Comparison of ENCODE assay signal across 9 cellular contexts in the genomic region with DNA sequence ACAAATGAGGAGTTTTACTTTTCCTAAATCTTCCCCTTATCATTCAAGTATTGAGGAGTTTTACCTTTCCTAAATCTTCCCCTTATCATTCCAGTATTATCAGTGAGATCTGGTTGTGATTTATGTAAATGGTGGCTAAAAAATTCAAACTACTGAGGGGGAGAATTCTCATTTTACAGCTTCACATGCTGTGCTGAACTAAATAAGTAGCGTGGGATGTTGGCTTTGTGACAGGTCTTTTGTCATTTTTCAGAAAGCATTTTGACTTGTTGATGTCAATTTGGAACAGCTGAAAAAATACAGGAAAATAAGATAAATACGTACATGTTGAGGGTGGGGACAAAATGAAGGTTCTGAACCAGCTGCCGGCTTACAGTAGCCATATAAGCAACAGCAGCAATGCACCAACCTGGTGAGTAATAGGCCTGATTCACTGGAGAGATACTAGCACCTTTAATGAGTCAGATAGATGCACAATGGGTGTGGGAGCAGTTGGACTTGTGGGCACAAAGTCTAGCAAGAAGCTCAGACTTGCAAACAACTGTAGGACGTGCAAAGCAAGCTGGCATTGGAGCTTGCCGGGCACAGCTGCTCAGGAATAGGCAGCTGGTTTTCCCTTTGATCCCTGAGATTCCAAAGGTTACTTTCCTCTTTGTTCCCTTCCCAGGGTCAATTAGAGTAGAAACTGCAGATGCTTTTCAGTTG. TPM values are rescaled to one million over a fixed set of nuclear protein-coding genes. Genes with fewer than 3 reads are reported as not detected.
DNase-seq lines count a peak whose midpoint lies in the region; ATAC-seq and TF ChIP-seq lines count a peak whose summit lies in the region.
"Had no signal": no experiment of that assay in that cellular context is flagged by ENCODE, and none has a peak within 500 bp of the region (broad histone marks: within the 10 kb centered on the region; RNA-seq: fewer than 3 reads in every experiment).

No MANE protein-coding gene starts in this region.

- H3K4me1 ChIP-seq in neural progenitor cell: peaks cover 35% of the 10 kb centered on the region

- H3K9ac ChIP-seq in neural progenitor cell: no peak overlapping the region

- no peak for TF ChIP-seq CTCF in Calu3 (IDR thresholded peaks at IDR 0.05; ENCODE audit: unreplicated experiment)
- TF ChIP-seq CTCF in cardiac fibroblast (IDR thresholded peaks at IDR 0.05; ENCODE audit: low read depth, low read length): no peak
- no peak for TF ChIP-seq CTCF in neural progenitor cell (IDR thresholded peaks at IDR 0.05)
- TF ChIP-seq CTCF in progenitor cell of endocrine pancreas (IDR thresholded peaks at IDR 0.05; ENCODE audit: unreplicated experiment): no peak

- H3K9me3 ChIP-seq in neural progenitor cell (ENCODE audit: low read depth): no peaks in the 10 kb centered on the region
- H3K9me3 ChIP-seq: adrenal gland had no signal

- H3K4me1 Mint-ChIP-seq in Calu3 (ENCODE audit: low read depth, unreplicated experiment) (peaks cover 19% of the 10 kb centered on the region), neural progenitor cell (peaks cover 16% of the 10 kb centered on the region), progenitor cell of endocrine pancreas (ENCODE audit: low read depth) (peaks cover 22% of the 10 kb centered on the region)

- no peak overlapping the region for H2AFZ ChIP-seq in neural progenitor cell (replicated peaks)

- H3K27me3 Mint-ChIP-seq in Calu3 (ENCODE audit: unreplicated experiment) (no peaks in the 10 kb centered on the region), neural progenitor cell (ENCODE audit: insufficient read depth, low read depth) (no peaks in the 10 kb centered on the region), progenitor cell of endocrine pancreas (no peaks in the 10 kb centered on the region)

- peaks cover 34% of the 10 kb centered on the region for H3F3A ChIP-seq in neural progenitor cell (ENCODE audit: low read depth)

- DNase-seq in Calu3 (peak; percentile 68), NCI-H2081 treated with DMSO at 0.1 percent for 48 hours (lab: John Stamatoyannopoulos, UW) (peak; percentile 86), cardiac fibroblast (ENCODE audit: low read depth in 2 of 2) (peak; percentile 70 to 96), neural progenitor cell (ENCODE audit: low spot score) (peak; percentile 48), foreskin melanocyte (no peak), T-helper 9 cell (no peak), progenitor cell of endocrine pancreas (ENCODE audit: low spot score, unreplicated experiment) (no peak)

- no peak for ATAC-seq in HG03039 (IDR thresholded peaks at IDR 0.05; ENCODE audit: unreplicated experiment)

- peaks cover 16% of the 10 kb centered on the region for H3K36me3 Mint-ChIP-seq in Calu3 (ENCODE audit: insufficient read depth, unreplicated experiment)
- H3K36me3 Mint-ChIP-seq in neural progenitor cell: peaks cover 23% of the 10 kb centered on the region
- H3K36me3 Mint-ChIP-seq in progenitor cell of endocrine pancreas (ENCODE audit: insufficient read depth): peaks cover 12% of the 10 kb centered on the region

- CTCF ChIA-PET in Calu3 (lab: Charles Lee): interaction anchor here (0.6 to 2.0 kb wide), 6 partner anchors 9 to 117 kb away, joined by 4 to 11 read pairs (median 6); no protein-coding TSS in a partner anchor

- peaks cover 33% of the 10 kb centered on the region for H3K79me2 ChIP-seq in neural progenitor cell (ENCODE audit: low read depth)

- peak overlapping the region in 1 of 2 donors; percentile 13 for H3K4me3 ChIP-seq in cardiac fibroblast (replicated peaks in 1 of 2; ENCODE audit: low read depth in 2 of 2, low read length in 2 of 2)
- H3K4me3 ChIP-seq in neural progenitor cell: peak overlapping the region; percentile 34
- H3K4me3 ChIP-seq: adrenal gland had no signal

- H3K27ac ChIP-seq in neural progenitor cell: peak overlapping the region; percentile 74

- no peak overlapping the region for H3K27ac Mint-ChIP-seq in Calu3 (ENCODE audit: unreplicated experiment)
- no peak overlapping the region for H3K27ac Mint-ChIP-seq in neural progenitor cell
- no peak overlapping the region for H3K27ac Mint-ChIP-seq in progenitor cell of endocrine pancreas

- no peaks in the 10 kb centered on the region for H3K27me3 ChIP-seq in neural progenitor cell
- H3K27me3 ChIP-seq: adrenal gland had no signal

- H3K4me3 Mint-ChIP-seq in Calu3 (ENCODE audit: low read depth, unreplicated experiment) (no peak overlapping the region), neural progenitor cell (no peak overlapping the region), progenitor cell of endocrine pancreas (ENCODE audit: low read depth) (no peak overlapping the region)

- peaks cover 5% of the 10 kb centered on the region for H4K20me1 ChIP-seq in neural progenitor cell (ENCODE audit: low read depth)

- H3K4me2 ChIP-seq in neural progenitor cell: peak overlapping the region; percentile 74

- no peaks in the 10 kb centered on the region for H3K9me3 Mint-ChIP-seq in Calu3 (ENCODE audit: low read depth, unreplicated experiment)
- no peaks in the 10 kb centered on the region for H3K9me3 Mint-ChIP-seq in neural progenitor cell
- no peaks in the 10 kb centered on the region for H3K9me3 Mint-ChIP-seq in progenitor cell of endocrine pancreas (ENCODE audit: low read depth)

- intact Hi-C loops in Calu3 (cut with micrococcal nuclease; ENCODE audit: unreplicated experiment): no loop called here

- no TSS peak for BruUV-seq in Calu3 (replicated peaks; lab: Mats Ljungman, UMichigan)

- H3K36me3 ChIP-seq in neural progenitor cell: no peaks in the 10 kb centered on the region
- H3K36me3 ChIP-seq: adrenal gland had no signal

RNA-seq across cellular contexts. Expression of a gene that starts 12.8 kb away (rescaled TPM):
- total RNA-seq in Calu3 (2022) (42.9 and 43.6 TPM in 2 replicates), neural progenitor cell (ENCODE audit: low replicate concordance) (9.0 and 14.1 TPM in 2 replicates), progenitor cell of endocrine pancreas (26.7 and 28.4 TPM in 2 replicates)

Comparison
In these comparisons a context has a peak if more than half of its experiments do, and no peak if none do; other contexts are left out.
1. DNase-seq: peak in Calu3 (single experiment), NCI-H2081 treated with DMSO at 0.1 percent for 48 hours (single experiment), cardiac fibroblast (2 of 2) and neural progenitor cell (single experiment); none in foreskin melanocyte (single experiment), T-helper 9 cell (single experiment) and progenitor cell of endocrine pancreas (single experiment).